In genomic region chr5:78665519-78665918, GRCh38 we compare ENCODE assay signal across 12 cellular contexts. TPM values are rescaled to one million over a fixed set of nuclear protein-coding genes. Genes with fewer than 3 reads are reported as not detected.
DNase-seq lines count a peak whose midpoint lies in the region; ATAC-seq, FAIRE-seq and TF ChIP-seq lines count a peak whose summit lies in the region.
"Had no signal": no experiment of that assay in that cellular context is flagged by ENCODE, and none has a peak within 500 bp of the region (broad histone marks: within the 10 kb centered on the region; RNA-seq: fewer than 3 reads in every experiment).

No MANE protein-coding gene starts in this region.

- no peak overlapping the region; the same call in 1 of the 2 replicates for H2AK5ac ChIP-seq in IMR-90 (ENCODE audit: low read depth, low read length)

- no TSS peak for BruUV-seq in IMR-90 (replicated peaks; lab: Mats Ljungman, UMichigan)

- H3K9me1 ChIP-seq in IMR-90 (ENCODE audit: insufficient read depth, low read length) = peaks cover 10% of the 10 kb centered on the region; the same call in 1 of the 2 replicates

- H3K23ac ChIP-seq in IMR-90 (ENCODE audit: low read depth, low read length) = no peak overlapping the region

- TF ChIP-seq CTCF in AG04450 (IDR thresholded peaks at IDR 0.05; ENCODE audit: low read depth, low read length) (no peak), IMR-90 (conservative IDR thresholded peaks at IDR 0.05; ENCODE audit: low read depth, low read length) (no peak), bronchial epithelial cell (IDR thresholded peaks at IDR 0.05; ENCODE audit: insufficient read depth, low read length, severe bottlenecking) (no peak), vagina (IDR thresholded peaks at IDR 0.05) (no peak)

- H3K14ac ChIP-seq in IMR-90 (replicated peaks; ENCODE audit: low read depth, low read length) = 0 out of 2 replicates have a peak overlapping the region, but pooled peaks have one; percentile 40

- no peak overlapping the region for H4K8ac ChIP-seq in IMR-90 (ENCODE audit: low read depth in 2 of 2, low read length in 2 of 2)

- H4K91ac ChIP-seq in IMR-90 (ENCODE audit: insufficient read depth, low read depth, low read length) = 0 out of 2 replicates have a peak overlapping the region, but pooled peaks have one; percentile 14

- POLR2A ChIA-PET in AG04450 (lab: Yijun Ruan, JAX) (no interaction called here), IMR-90 (lab: Charles Lee; ENCODE audit: unreplicated experiment) (no interaction called here)

- in situ Hi-C loops in IMR-90 (cut with MboI; ENCODE audit: low sequenced_read_pairs) = no loop called here

- H4K20me1 ChIP-seq in IMR-90 (ENCODE audit: insufficient read depth, low read length) = no peaks in the 10 kb centered on the region

- ATAC-seq in IMR-90 (ENCODE audit: low read depth) (no peak), GM21717 (IDR thresholded peaks at IDR 0.05; ENCODE audit: unreplicated experiment) (no peak), HG03039 (IDR thresholded peaks at IDR 0.05; ENCODE audit: unreplicated experiment) (no peak)
- ATAC-seq: CD8-positive, alpha-beta T cell had no signal

- H3K27ac ChIP-seq in AG04450 (ENCODE audit: low read depth, low read length) = peak overlapping the region; percentile 31
- H3K27ac ChIP-seq in IMR-90 (ENCODE audit: insufficient read depth, low read length) = no peak overlapping the region; the same call in 1 of the 2 replicates
- peak overlapping the region; percentile 48 for H3K27ac ChIP-seq in vagina

- FAIRE-seq in bronchial epithelial cell (lab: Jason Lieb, UNC) = peak; percentile 23
- FAIRE-seq: A204.1, GM19239 had no signal

- TF ChIP-seq RAD21 in IMR-90 (IDR thresholded peaks at IDR 0.05; ENCODE audit: low read length) = no peak

- H2BK20ac ChIP-seq in IMR-90 (ENCODE audit: low read depth, low read length) = peak overlapping the region; percentile 38

- H2AFZ ChIP-seq in IMR-90 (replicated peaks; ENCODE audit: low read length, poor library complexity) = no peak overlapping the region

- H3K56ac ChIP-seq in IMR-90 (ENCODE audit: extremely low read depth, insufficient read depth, low read length) = no peak overlapping the region

- no peaks in the 10 kb centered on the region for H3K9me3 ChIP-seq in AG04450 (ENCODE audit: control insufficient read depth, insufficient read depth, low read length)
- H3K9me3 ChIP-seq in IMR-90 (ENCODE audit: control insufficient read depth, insufficient read depth, low read length) = no peaks in the 10 kb centered on the region
- H3K9me3 ChIP-seq in vagina = no peaks in the 10 kb centered on the region

- H2BK15ac ChIP-seq in IMR-90 (ENCODE audit: low read depth, low read length) = peak overlapping the region; percentile 34; the same call in 1 of the 3 replicates

- no peaks in the 10 kb centered on the region for H3K79me1 ChIP-seq in IMR-90 (ENCODE audit: low read depth in 1 of 2, low read length in 2 of 2)

- no peak overlapping the region for H2AK9ac ChIP-seq in IMR-90 (replicated peaks; ENCODE audit: low read depth, low read length, poor library complexity)

- peak overlapping the region; percentile 46; the same call in 1 of the 2 replicates for H3K4ac ChIP-seq in IMR-90 (ENCODE audit: low read depth, low read length)

- CTCF ChIA-PET in AG04450 (lab: Charles Lee) (no interaction called here), IMR-90 (lab: Yijun Ruan, JAX) (interaction anchor here (0.8 kb wide), 1 partner anchor 10 kb away, joined by 3 read pairs; no protein-coding TSS in a partner anchor)

- intact Hi-C loops in IMR-90 (cut with micrococcal nuclease) (no loop called here), vagina (cut with DNase I) (loop anchor here (10.0 kb wide), 1 partner anchor 301 kb away; the partner anchor contains the start of gene SCAMP1)

- dilution Hi-C loops in IMR-90 (cut with HindIII; ENCODE audit: low sequenced_read_pairs, unreplicated experiment) = no loop called here

- no peak overlapping the region for H3K4me3 ChIP-seq in AG04450 (ENCODE audit: low read depth, low read length)
- no peak overlapping the region for H3K4me3 ChIP-seq in IMR-90 (ENCODE audit: insufficient read depth, low read depth, low read length)
- H3K4me3 ChIP-seq in bronchial epithelial cell (ENCODE audit: low read depth, low read length) = no peak overlapping the region
- H3K4me3 ChIP-seq in vagina = no peak overlapping the region

- H4K5ac ChIP-seq in IMR-90 (ENCODE audit: low read depth, low read length) = peak overlapping the region; percentile 38; the same call in 1 of the 2 replicates

- H3K27me3 ChIP-seq in AG04450 (ENCODE audit: control insufficient read depth, insufficient read depth, low read length) (no peaks in the 10 kb centered on the region), IMR-90 (ENCODE audit: control insufficient read depth, insufficient read depth, low read length) (no peaks in the 10 kb centered on the region), bronchial epithelial cell (ENCODE audit: control insufficient read depth, insufficient read depth, low read length) (no peaks in the 10 kb centered on the region), vagina (no peaks in the 10 kb centered on the region)

- H3K9ac ChIP-seq in IMR-90 (ENCODE audit: low read depth, low read length) = no peak overlapping the region

- H3K36me3 ChIP-seq in IMR-90 (ENCODE audit: control insufficient read depth, insufficient read depth, low read length) (no peaks in the 10 kb centered on the region), bronchial epithelial cell (ENCODE audit: control insufficient read depth, insufficient read depth, low read length) (no peaks in the 10 kb centered on the region), vagina (no peaks in the 10 kb centered on the region)

- DNase-seq in AG04450 (ENCODE audit: low read depth, low spot score) (no peak), IMR-90 (no peak), bronchial epithelial cell (ENCODE audit: low read depth) (no peak), vagina (ENCODE audit: extremely low spot score in 2 of 2) (no peak), NCI-H2029 treated with DMSO at 0.1 percent for 48 hours (lab: John Stamatoyannopoulos, UW) (no peak)
- DNase-seq: CD8-positive, alpha-beta T cell; GF-D8; H7 had no signal

- H2BK120ac ChIP-seq in IMR-90 (ENCODE audit: low read depth, low read length) = peak overlapping the region; percentile 40

- peaks cover 9% of the 10 kb centered on the region for H3K4me1 ChIP-seq in IMR-90 (ENCODE audit: control insufficient read depth, insufficient read depth, low read length)
- H3K4me1 ChIP-seq in vagina = no peaks in the 10 kb centered on the region

- H3K18ac ChIP-seq in IMR-90 (ENCODE audit: low read depth, low read length) = peak overlapping the region; percentile 17; the same call in 1 of the 2 replicates

- no peak overlapping the region; the same call in 1 of the 2 replicates for H3K4me2 ChIP-seq in IMR-90 (ENCODE audit: low read depth, low read length)

- no CpG with 5 or more reads among the region's 3 CpGs for WGBS in IMR-90 (ENCODE audit: extremely low coverage in 2 of 2, insufficient read length in 1 of 2), 2 experiments

- H2BK5ac ChIP-seq in IMR-90 (ENCODE audit: low read depth, low read length, poor library complexity, severe bottlenecking) = no peak overlapping the region

- TF ChIP-seq POLR2A in IMR-90 (IDR thresholded peaks at IDR 0.05; ENCODE audit: low read depth, low read length) (no peak), vagina (IDR thresholded peaks at IDR 0.05) (no peak)

TF ChIP-seq in IMR-90, 13 proteins besides CTCF, POLR2A, EP300 and RAD21:
- TF ChIP-seq CHD1 (IDR thresholded peaks at IDR 0.05; ENCODE audit: low read depth, low read length) = no peak

RNA-seq across cellular contexts. Expression of gene LHFPL2, which starts 16.9 kb away (rescaled TPM):
- 19.4 and 20.1 TPM in 2 replicates for polyA plus RNA-seq in AG04450 (2011; rRNA removed)
- polyA minus RNA-seq in AG04450 (2011; rRNA and poly(A)+ RNA removed) = 22.8 and 30.2 TPM in 2 replicates
- 11.1 and 11.3 TPM in 2 replicates for total RNA-seq in IMR-90 (2012; rRNA removed)
- 5.0 and 6.5 TPM in 2 replicates for polyA plus RNA-seq in IMR-90 (2012; rRNA removed)
- polyA plus RNA-seq in IMR-90 (2012; cell fraction: cytosol; rRNA removed) = 3.8 and 6.1 TPM in 2 replicates
- 4.8 and 12.1 TPM in 2 replicates for polyA plus RNA-seq in IMR-90 (2012; cell fraction: nucleus; rRNA removed; ENCODE audit: low replicate concordance)
- total RNA-seq in bronchial epithelial cell = 29.8 and 32.4 TPM in 2 replicates
- total RNA-seq in vagina = 24.8 TPM
